12 cellular contexts compared by ENCODE assay signal in the genomic region with DNA sequence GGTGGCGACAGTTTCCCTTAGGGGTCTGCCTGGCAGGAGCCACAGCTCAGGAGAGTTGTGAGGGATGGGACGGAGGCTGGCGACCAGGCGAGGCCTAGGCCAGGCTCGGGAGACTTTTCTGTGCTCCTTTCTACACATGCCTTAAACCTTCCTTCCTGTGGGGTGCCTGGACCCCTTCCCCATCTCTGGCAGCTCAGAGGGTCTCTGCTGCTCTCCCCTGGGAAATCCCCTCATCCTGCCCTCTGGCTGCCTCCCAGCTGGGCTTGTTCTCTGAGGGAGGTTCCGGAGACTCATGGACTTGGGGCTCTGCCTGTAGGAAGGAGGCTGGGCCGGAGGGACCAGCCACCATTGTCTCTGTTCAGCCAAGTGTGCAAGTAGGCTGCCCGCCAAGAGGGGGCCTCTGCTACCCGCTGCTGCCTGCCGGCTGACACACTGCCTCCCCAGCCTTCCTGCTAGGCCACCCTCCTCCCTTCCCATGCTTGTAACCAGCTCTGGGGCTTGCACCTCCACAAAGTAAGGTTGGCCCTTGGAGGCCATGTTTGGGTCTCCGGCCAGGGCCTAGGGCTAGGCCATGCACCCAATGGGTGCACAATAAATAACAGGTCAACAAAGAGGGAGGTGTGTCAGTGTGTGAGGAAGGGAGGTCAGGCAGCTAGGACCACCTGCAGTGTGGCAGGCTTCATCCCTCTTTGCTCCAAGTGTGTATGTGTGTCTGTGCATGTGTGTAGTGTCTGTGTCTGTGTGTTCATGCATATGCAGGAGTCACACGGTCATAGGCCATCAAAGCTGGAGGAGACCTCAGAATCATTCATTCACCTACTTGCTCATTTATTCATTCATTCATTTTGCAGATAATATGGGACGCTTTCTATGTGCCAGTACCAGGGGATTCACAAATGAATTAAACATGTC. TPM values are rescaled to one million over a fixed set of nuclear protein-coding genes. Genes with fewer than 3 reads are reported as not detected.
DNase-seq lines count a peak whose midpoint lies in the region; ATAC-seq and TF ChIP-seq lines count a peak whose summit lies in the region.
"Had no signal": no experiment of that assay in that cellular context is flagged by ENCODE, and none has a peak within 500 bp of the region (broad histone marks: within the 10 kb centered on the region; RNA-seq: fewer than 3 reads in every experiment).

No MANE protein-coding gene starts in this region.

- intact Hi-C loops in MCF 10A (cut with micrococcal nuclease): no loop called here
- intact Hi-C loops in breast epithelium (cut with DNase I; ENCODE audit: low total_unique reads): loop anchor here (2.0 kb wide), 1 partner anchor 44 kb away; no protein-coding TSS in a partner anchor
- intact Hi-C loops in activated CD8-positive, alpha-beta T cell treated with anti-CD3 and anti-CD28 coated beads for 36 hours (cut with micrococcal nuclease): no loop called here
- intact Hi-C loops in upper lobe of right lung (cut with DNase I): loop anchor here (5.0 kb wide), 1 partner anchor 40 kb away; no protein-coding TSS in a partner anchor

- H3K36me3 Mint-ChIP-seq in MCF 10A (ENCODE audit: insufficient read depth, unreplicated experiment): peaks cover 4% of the 10 kb centered on the region
- H3K36me3 Mint-ChIP-seq in activated CD8-positive, alpha-beta T cell treated with anti-CD3 and anti-CD28 coated beads for 36 hours (ENCODE audit: low read depth): peaks cover 37% of the 10 kb centered on the region

- no peaks in the 10 kb centered on the region for H3K27me3 Mint-ChIP-seq in MCF 10A (ENCODE audit: insufficient read depth, unreplicated experiment)
- no peaks in the 10 kb centered on the region for H3K27me3 Mint-ChIP-seq in activated CD8-positive, alpha-beta T cell treated with anti-CD3 and anti-CD28 coated beads for 36 hours

- peak overlapping the region; percentile 63 for H3K27ac Mint-ChIP-seq in MCF 10A (ENCODE audit: low read depth, unreplicated experiment)
- H3K27ac Mint-ChIP-seq in activated CD8-positive, alpha-beta T cell treated with anti-CD3 and anti-CD28 coated beads for 36 hours: peak overlapping the region; percentile 19

- CTCF ChIA-PET in MCF 10A (lab: Yijun Ruan, JAX): interaction anchor here (0.6 to 19.2 kb wide), 15 partner anchors 9 to 187 kb away, joined by 3 to 505 read pairs (median 12); no protein-coding TSS in a partner anchor
- CTCF ChIA-PET in activated CD8-positive, alpha-beta T cell treated with anti-CD3 and anti-CD28 coated beads for 36 hours (lab: Charles Lee): interaction anchor here (1.2 to 12.4 kb wide), 12 partner anchors 9 to 188 kb away, joined by 3 to 212 read pairs (median 12); no protein-coding TSS in a partner anchor

- H3K36me3 ChIP-seq in breast epithelium (no peaks in the 10 kb centered on the region), upper lobe of right lung (peaks cover 16% of the 10 kb centered on the region)

- H3K4me3 Mint-ChIP-seq in MCF 10A (ENCODE audit: unreplicated experiment): no peak overlapping the region
- no peak overlapping the region for H3K4me3 Mint-ChIP-seq in activated CD8-positive, alpha-beta T cell treated with anti-CD3 and anti-CD28 coated beads for 36 hours

- TF ChIP-seq POLR2A in breast epithelium (IDR thresholded peaks at IDR 0.05): no peak

- H3K27me3 ChIP-seq in breast epithelium: no peaks in the 10 kb centered on the region
- no peaks in the 10 kb centered on the region for H3K27me3 ChIP-seq in layer of hippocampus (ENCODE audit: control insufficient read depth, insufficient read depth, low read length)
- H3K27me3 ChIP-seq in upper lobe of right lung: no peaks in the 10 kb centered on the region
- H3K27me3 ChIP-seq: esophagus squamous epithelium had no signal

- POLR2A ChIA-PET in MCF 10A (lab: Yijun Ruan, JAX): interaction anchor here (0.7 to 5.3 kb wide), 2 partner anchors 9 to 38 kb away, joined by 3 to 75 read pairs; no protein-coding TSS in a partner anchor
- POLR2A ChIA-PET in activated CD8-positive, alpha-beta T cell treated with anti-CD3 and anti-CD28 coated beads for 36 hours (lab: Charles Lee): interaction anchor here (0.9 to 1.9 kb wide), 4 partner anchors 19 to 127 kb away, joined by 3 to 8 read pairs (median 4); no protein-coding TSS in a partner anchor

- no peak overlapping the region for H3K4me3 ChIP-seq in breast epithelium
- no peak overlapping the region for H3K4me3 ChIP-seq in upper lobe of right lung
- H3K4me3 ChIP-seq: esophagus squamous epithelium had no signal

- ATAC-seq in activated CD8-positive, alpha-beta T cell treated with anti-CD3 and anti-CD28 coated beads for 36 hours: no peak
- no peak for ATAC-seq in upper lobe of right lung
- no peak for ATAC-seq in GM19463 (IDR thresholded peaks at IDR 0.05; ENCODE audit: unreplicated experiment)
- ATAC-seq: activated CD4-positive, CD25-positive, alpha-beta regulatory T cell treated with anti-CD3 and anti-CD28 coated beads, Interleukin-2, amount 50 U/mL, for 24 hours had no signal

- TF ChIP-seq CTCF in MCF 10A (IDR thresholded peaks at IDR 0.05; ENCODE audit: unreplicated experiment): no peak
- TF ChIP-seq CTCF in breast epithelium (IDR thresholded peaks at IDR 0.05): no peak
- no peak for TF ChIP-seq CTCF in activated CD8-positive, alpha-beta T cell treated with anti-CD3 and anti-CD28 coated beads for 36 hours (IDR thresholded peaks at IDR 0.05)
- TF ChIP-seq CTCF in upper lobe of right lung (IDR thresholded peaks at IDR 0.05): no peak

- H3K4me1 ChIP-seq in breast epithelium (no peaks in the 10 kb centered on the region), upper lobe of right lung (peaks cover 5% of the 10 kb centered on the region)

- H3K4me1 Mint-ChIP-seq in MCF 10A (ENCODE audit: insufficient read depth, unreplicated experiment): peaks cover 12% of the 10 kb centered on the region
- H3K4me1 Mint-ChIP-seq in activated CD8-positive, alpha-beta T cell treated with anti-CD3 and anti-CD28 coated beads for 36 hours (ENCODE audit: low read depth): peaks cover 16% of the 10 kb centered on the region

- no TSS peak for BruUV-seq in MCF 10A (replicated peaks; lab: Mats Ljungman, UMichigan)

- H3K9me3 Mint-ChIP-seq in MCF 10A (ENCODE audit: unreplicated experiment): no peaks in the 10 kb centered on the region
- H3K9me3 Mint-ChIP-seq in activated CD8-positive, alpha-beta T cell treated with anti-CD3 and anti-CD28 coated beads for 36 hours: no peaks in the 10 kb centered on the region

- H3K9me3 ChIP-seq in breast epithelium: no peaks in the 10 kb centered on the region
- no peaks in the 10 kb centered on the region for H3K9me3 ChIP-seq in upper lobe of right lung
- H3K9me3 ChIP-seq: esophagus squamous epithelium had no signal

- no peak for DNase-seq in MCF 10A (ENCODE audit: unreplicated experiment)
- DNase-seq in breast epithelium (ENCODE audit: low spot score in 2 of 2): no peak
- no peak for DNase-seq in activated CD8-positive, alpha-beta T cell treated with anti-CD3 and anti-CD28 coated beads for 36 hours
- peak; percentile 63 for DNase-seq in upper lobe of right lung
- no peak for DNase-seq in NCI-H2171 (lab: John Stamatoyannopoulos, UW)
- no peak for DNase-seq in OCI-M2 (lab: John Stamatoyannopoulos, UW; ENCODE audit: unreplicated experiment)
- DNase-seq: esophagus squamous epithelium, NCI-H2081 had no signal

- H3K27ac ChIP-seq in breast epithelium (no peak overlapping the region), layer of hippocampus (ENCODE audit: low read depth, low read length) (peak overlapping the region; percentile 55), upper lobe of right lung (no peak overlapping the region)
- H3K27ac ChIP-seq: C4-2B had no signal

RNA-seq across cellular contexts. Expression of a gene that starts 28.8 kb away (rescaled TPM):
- total RNA-seq in MCF 10A (2022): 9.6 and 13.2 TPM in 2 replicates
- 10 to 100 TPM in 2 of 3 donors, 1 to 10 TPM in 1; 4.3 to 61.2 (median 40.3) TPM for total RNA-seq in breast epithelium
- 100 to 1,000 TPM; 247 to 251 TPM for total RNA-seq in activated CD8-positive, alpha-beta T cell treated with anti-CD3 and anti-CD28 coated beads for 36 hours
- 37.8 TPM for total RNA-seq in upper lobe of right lung

Comparison
In these comparisons a context has a peak if more than half of its experiments do, and no peak if none do; other contexts are left out.
1. intact Hi-C loops: an anchor here in breast epithelium (2.0 kb wide) and upper lobe of right lung (5.0 kb wide); none called in MCF 10A and activated CD8-positive, alpha-beta T cell treated with anti-CD3 and anti-CD28 coated beads for 36 hours.